6 cellular contexts compared by ENCODE assay signal in genomic region chr7:139467729-139468128, GRCh38. TPM values are rescaled to one million over a fixed set of nuclear protein-coding genes. Genes with fewer than 3 reads are reported as not detected.
"Had no signal": no experiment of that assay in that cellular context is flagged by ENCODE, and none has a peak within 500 bp of the region (broad histone marks: within the 10 kb centered on the region; RNA-seq: fewer than 3 reads in every experiment).

No MANE protein-coding gene starts in this region.

RNA-seq across cellular contexts. Expression of gene KLRG2, which starts 15.7 kb away (rescaled TPM):
- total RNA-seq: Peyer's patch, Right ventricle myocardium superior, SJSA1 had no signal

RNA-seq across cellular contexts. Expression of gene CLEC2L, which starts 55.8 kb away (rescaled TPM):
- total RNA-seq: M059J, PC-3, Peyer's patch, SJSA1 had no signal
- polyA plus RNA-seq: SK-N-SH had no signal
